Comparison of ENCODE assay signal across 11 cellular contexts in genomic region chr2:188979119-188979729, GRCh38. TPM values are rescaled to one million over a fixed set of nuclear protein-coding genes. Genes with fewer than 3 reads are reported as not detected.
DNase-seq lines count a peak whose midpoint lies in the region; ATAC-seq, FAIRE-seq and TF ChIP-seq lines count a peak whose summit lies in the region.
"Had no signal": no experiment of that assay in that cellular context is flagged by ENCODE, and none has a peak within 500 bp of the region (broad histone marks: within the 10 kb centered on the region; RNA-seq: fewer than 3 reads in every experiment).

No MANE protein-coding gene starts in this region.

- no peak for DNase-seq in activated T-cell treated with anti-CD3 and anti-CD28 coated beads, Interleukin-2, amount 50 U/mL, for 4 hours
- DNase-seq in activated T-cell treated with anti-CD3 and anti-CD28 coated beads for 4 hours = no peak
- no peak for DNase-seq in endothelial cell of umbilical vein (ENCODE audit: low read depth, low spot score)
- DNase-seq in thoracic aorta (ENCODE audit: low spot score) = no peak
- DNase-seq in GF-D8 (lab: John Stamatoyannopoulos, UW) = no peak
- DNase-seq in D341Med (ENCODE audit: low spot score) = no peak
- no peak for DNase-seq in NOMO-1 (lab: John Stamatoyannopoulos, UW; ENCODE audit: unreplicated experiment in 2 of 2)
- DNase-seq: C1 segment of cervical spinal cord, immature natural killer cell had no signal

- no peaks in the 10 kb centered on the region for H3K9me3 Mint-ChIP-seq in activated T-cell treated with anti-CD3 and anti-CD28 coated beads, Interleukin-2, amount 50 U/mL, for 4 hours

- H3K4me3 Mint-ChIP-seq in activated T-cell treated with anti-CD3 and anti-CD28 coated beads, Interleukin-2, amount 50 U/mL, for 4 hours = no peak overlapping the region
- H3K4me3 Mint-ChIP-seq: immature natural killer cell had no signal

- peak overlapping the region; percentile 89 for H3K4me2 ChIP-seq in endothelial cell of umbilical vein (ENCODE audit: insufficient read depth, low read length)

- H3K27ac ChIP-seq in endothelial cell of umbilical vein (ENCODE audit: insufficient read depth, low read depth, low read length) (peak overlapping the region; percentile 12), thoracic aorta (peak overlapping the region; percentile 89)

- POLR2A ChIA-PET in endothelial cell of umbilical vein (lab: Charles Lee) = interaction anchor here (0.7 kb wide), 1 partner anchor 8 kb away, joined by 3 read pairs; no protein-coding TSS in a partner anchor

- peaks cover 10% of the 10 kb centered on the region for H3K4me1 Mint-ChIP-seq in activated T-cell treated with anti-CD3 and anti-CD28 coated beads, Interleukin-2, amount 50 U/mL, for 4 hours (ENCODE audit: low read depth)
- H3K4me1 Mint-ChIP-seq: immature natural killer cell had no signal

- TF ChIP-seq CTCF in endothelial cell of umbilical vein (IDR thresholded peaks at IDR 0.05; ENCODE audit: extremely low read depth in 1 of 2, insufficient read depth in 1 of 2, low read depth in 1 of 2, low read length in 2 of 2) (no peak), thoracic aorta (IDR thresholded peaks at IDR 0.05) (no peak)

- intact Hi-C loops in endothelial cell of umbilical vein (cut with micrococcal nuclease) = loop anchor here (2.0 to 5.0 kb wide), 3 partner anchors 337 to 437 kb away; no protein-coding TSS in a partner anchor

- H3K27me3 Mint-ChIP-seq in activated T-cell treated with anti-CD3 and anti-CD28 coated beads, Interleukin-2, amount 50 U/mL, for 4 hours (ENCODE audit: low read depth) = peaks cover 3% of the 10 kb centered on the region

- H3K36me3 Mint-ChIP-seq in activated T-cell treated with anti-CD3 and anti-CD28 coated beads, Interleukin-2, amount 50 U/mL, for 4 hours (ENCODE audit: insufficient read depth) = no peaks in the 10 kb centered on the region
- H3K36me3 Mint-ChIP-seq: immature natural killer cell had no signal

- H3K4me3 ChIP-seq in endothelial cell of umbilical vein (replicated peaks in 1 of 3; ENCODE audit: insufficient read depth in 1 of 3, low read depth in 1 of 3, low read length in 3 of 3) = peak overlapping the region in 1 of 3 experiments; percentile 13
- peak overlapping the region; percentile 78 for H3K4me3 ChIP-seq in thoracic aorta

- peak overlapping the region; percentile 38 for H3K9ac ChIP-seq in endothelial cell of umbilical vein (replicated peaks; ENCODE audit: extremely low read depth, insufficient read depth, low read length)

- no peaks in the 10 kb centered on the region for H3K79me2 ChIP-seq in endothelial cell of umbilical vein (ENCODE audit: control insufficient read depth, insufficient read depth, low read length)

- no peaks in the 10 kb centered on the region for H3K9me1 ChIP-seq in endothelial cell of umbilical vein (replicated peaks; ENCODE audit: control insufficient read depth, extremely low read depth, insufficient read depth, low read length)

- no peak for TF ChIP-seq POLR2A in endothelial cell of umbilical vein (IDR thresholded peaks at IDR 0.05; ENCODE audit: low read depth, low read length)

- H3K36me3 ChIP-seq in endothelial cell of umbilical vein (ENCODE audit: control insufficient read depth in 2 of 2, extremely low read depth in 1 of 2, insufficient read depth in 2 of 2, low read length in 2 of 2) (no peaks in the 10 kb centered on the region), thoracic aorta (peaks cover 3% of the 10 kb centered on the region)

- dilution Hi-C loops in endothelial cell of umbilical vein (cut with MboI; ENCODE audit: extremely low pct_ligation_motif_present, low sequenced_read_pairs) = no loop called here

- peak overlapping the region; percentile 96 for H2AFZ ChIP-seq in endothelial cell of umbilical vein (ENCODE audit: low read depth, low read length)

- peak; percentile 60 to 66 for ATAC-seq in activated T-cell treated with anti-CD3 and anti-CD28 coated beads, Interleukin-2, amount 50 U/mL, for 4 hours
- ATAC-seq in HG03095 (IDR thresholded peaks at IDR 0.05; ENCODE audit: unreplicated experiment) = peak; percentile 2
- no peak for ATAC-seq in thoracic aorta (ENCODE audit: insufficient number of reproducible peaks, low FRiP score, low read depth)

- no peak for FAIRE-seq in endothelial cell of umbilical vein (lab: Jason Lieb, UNC)

- CTCF ChIA-PET in endothelial cell of umbilical vein (lab: Charles Lee) = interaction anchor here (0.6 to 6.6 kb wide), 14 partner anchors 8 to 1366 kb away, joined by 3 to 185 read pairs (median 7); no protein-coding TSS in a partner anchor

- no peaks in the 10 kb centered on the region for H3K9me3 ChIP-seq in endothelial cell of umbilical vein (replicated peaks; ENCODE audit: control insufficient read depth, insufficient read depth, low read length)
- no peaks in the 10 kb centered on the region for H3K9me3 ChIP-seq in thoracic aorta

- H3K4me1 ChIP-seq in endothelial cell of umbilical vein (ENCODE audit: control insufficient read depth, extremely low read depth, insufficient read depth, low read length) (peaks cover 19% of the 10 kb centered on the region), thoracic aorta (ENCODE audit: control insufficient read depth in 1 of 2, low read depth in 2 of 2) (peaks cover 24 to 52% of the 10 kb centered on the region in 2 donors)

- H3K27me3 ChIP-seq in endothelial cell of umbilical vein (ENCODE audit: control insufficient read depth in 2 of 2, insufficient read depth in 2 of 2, low read length in 2 of 2) = no peaks in the 10 kb centered on the region
- H3K27me3 ChIP-seq in thoracic aorta (replicated peaks; ENCODE audit: insufficient read depth) = no peaks in the 10 kb centered on the region

- H4K20me1 ChIP-seq in endothelial cell of umbilical vein (replicated peaks; ENCODE audit: control insufficient read depth, extremely low read depth, insufficient read depth, low read length) = no peaks in the 10 kb centered on the region

- no TSS peak for BruUV-seq in endothelial cell of umbilical vein (replicated peaks; lab: Mats Ljungman, UMichigan)

TF ChIP-seq in endothelial cell of umbilical vein, 7 proteins besides CTCF, POLR2A, EP300 and RAD21:
- TF ChIP-seq FOS (IDR thresholded peaks at IDR 0.05; ENCODE audit: borderline replicate concordance, insufficient read depth, low read length) (no peak), POLR2AphosphoS5 (IDR thresholded peaks at IDR 0.05; ENCODE audit: insufficient read depth, low read depth, low read length) (no peak), MYC (IDR thresholded peaks at IDR 0.05; ENCODE audit: low read depth, low read length) (no peak), MAX (IDR thresholded peaks at IDR 0.05; ENCODE audit: insufficient read depth, insufficient read length) (no peak), EZH2 (IDR thresholded peaks at IDR 0.05; ENCODE audit: borderline replicate concordance, low read depth, low read length, severe bottlenecking) (no peak), JUN (IDR thresholded peaks at IDR 0.05; ENCODE audit: borderline replicate concordance, insufficient read depth, insufficient read length, low read depth) (no peak), GATA2 (IDR thresholded peaks at IDR 0.05; ENCODE audit: insufficient read depth, insufficient read length, low read depth, low read length) (no peak)
TF ChIP-seq in endothelial cell of umbilical vein: peak in this region for 0.

RNA-seq across cellular contexts. Expression of gene COL3A1, which starts 5.1 kb away (rescaled TPM):
- total RNA-seq in activated T-cell treated with anti-CD3 and anti-CD28 coated beads, Interleukin-2, amount 50 U/mL, for 4 hours = under 1 TPM; 0.42 to 0.76 (median 0.73) TPM
- total RNA-seq in endothelial cell of umbilical vein = 1.3 and 8.7 TPM in 2 replicates
- polyA plus RNA-seq in endothelial cell of umbilical vein = 2.1 and 2.3 TPM in 2 replicates
- polyA plus RNA-seq in endothelial cell of umbilical vein (2011; cell fraction: cytosol; rRNA removed) = 1.4 and 1.5 TPM in 2 replicates
- polyA plus RNA-seq in endothelial cell of umbilical vein (2011; cell fraction: nucleus; rRNA removed) = 3.7 and 4.2 TPM in 2 replicates
- 0.55 and 0.85 TPM in 2 replicates for polyA plus RNA-seq in endothelial cell of umbilical vein (2012)
- polyA minus RNA-seq in endothelial cell of umbilical vein = 4.4 and 5.5 TPM in 2 replicates
- polyA minus RNA-seq in endothelial cell of umbilical vein (2011; cell fraction: cytosol; rRNA and poly(A)+ RNA removed) = not detected
- polyA minus RNA-seq in endothelial cell of umbilical vein (2011; cell fraction: nucleus; rRNA and poly(A)+ RNA removed) = 2.3 and 2.4 TPM in 2 replicates
- 100 to 1,000 TPM; 734 to 875 TPM for total RNA-seq in thoracic aorta
- total RNA-seq: HT1080 had no signal
- polyA plus RNA-seq: immature natural killer cell had no signal

Comparison
In these comparisons a context has a peak if more than half of its experiments do, and no peak if none do; other contexts are left out.
1. RNA of gene COL3A1, which starts 5.1 kb away (total RNA-seq): 734 to 875 TPM in thoracic aorta; 1.3 to 8.7 TPM in endothelial cell of umbilical vein and 0.42 to 0.76 TPM in activated T-cell treated with anti-CD3 and anti-CD28 coated beads, Interleukin-2, amount 50 U/mL, for 4 hours; every median in the first group is over 10 times any median in the second.